19 cellular contexts compared by ENCODE assay signal in the genomic region with DNA sequence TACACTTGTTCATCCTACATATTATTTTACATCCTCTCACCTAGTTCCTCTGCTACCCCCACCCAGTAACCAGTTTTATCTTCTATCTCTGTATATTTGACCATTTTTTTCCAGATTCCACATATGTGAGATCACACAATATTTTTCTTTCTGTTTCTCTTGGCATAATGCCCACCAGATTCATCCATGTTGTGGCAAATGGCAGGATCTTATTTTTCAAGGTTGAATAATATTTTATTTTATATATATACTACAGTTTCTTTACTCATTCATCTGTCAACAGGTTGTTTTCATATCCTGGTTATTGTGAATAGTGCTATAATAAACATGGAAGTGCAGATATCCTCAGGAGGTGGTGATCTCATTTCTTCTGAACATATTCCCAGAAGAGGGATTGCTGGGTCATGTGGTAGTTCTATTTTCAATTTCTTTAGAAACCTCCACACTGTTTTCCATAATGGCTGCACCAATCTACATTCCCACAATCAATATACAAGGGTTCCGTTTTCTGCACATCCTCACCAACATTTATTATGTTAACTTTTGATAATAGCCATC. TPM values are rescaled to one million over a fixed set of nuclear protein-coding genes. Genes with fewer than 3 reads are reported as not detected.
DNase-seq lines count a peak whose midpoint lies in the region; ATAC-seq, FAIRE-seq and TF ChIP-seq lines count a peak whose summit lies in the region.
"Had no signal": no experiment of that assay in that cellular context is flagged by ENCODE, and none has a peak within 500 bp of the region (broad histone marks: within the 10 kb centered on the region; RNA-seq: fewer than 3 reads in every experiment).

No MANE protein-coding gene starts in this region.

- no peaks in the 10 kb centered on the region for H3K9me3 Mint-ChIP-seq in mesothelial cell of epicardium
- no peaks in the 10 kb centered on the region for H3K9me3 Mint-ChIP-seq in activated T-cell treated with anti-CD3 and anti-CD28 coated beads, Interleukin-2, amount 50 U/mL, for 72 hours
- H3K9me3 Mint-ChIP-seq: activated CD4-positive, alpha-beta memory T cell treated with anti-CD3 and anti-CD28 coated beads, Interleukin-2, amount 10 ng/mL, durations not matched to agents 7 days and 5 days; activated naive CD4-positive, alpha-beta T cell treated with anti-CD3 and anti-CD28 coated beads, Interleukin-2, amount 50 U/mL, for 24 hours; activated T-cell treated with anti-CD3 and anti-CD28 coated beads, Interleukin-2, amount 50 U/mL, for 24 hours had no signal

- H2AK5ac ChIP-seq in mesenchymal stem cell (ENCODE audit: low read length, severe bottlenecking), result no peak overlapping the region

- H3K4me2 ChIP-seq in mesenchymal stem cell (ENCODE audit: low read length, poor library complexity, severe bottlenecking), result no peak overlapping the region

- ATAC-seq in activated T-cell treated with anti-CD3 and anti-CD28 coated beads, Interleukin-2, amount 50 U/mL, for 72 hours (replicated peaks in 1 of 2), result no peak
- ATAC-seq: right cardiac atrium had no signal

- H2AFZ ChIP-seq in mesenchymal stem cell (ENCODE audit: low read depth, low read length), result no peak overlapping the region

- H2BK120ac ChIP-seq in mesenchymal stem cell (ENCODE audit: low read depth, low read length), result no peak overlapping the region

- no peaks in the 10 kb centered on the region for H3K9me3 ChIP-seq in mesenchymal stem cell (ENCODE audit: control insufficient read depth, low read length)

- no peaks in the 10 kb centered on the region for H3K4me1 Mint-ChIP-seq in mesothelial cell of epicardium
- H3K4me1 Mint-ChIP-seq in activated T-cell treated with anti-CD3 and anti-CD28 coated beads, Interleukin-2, amount 50 U/mL, for 72 hours (ENCODE audit: low read depth), result no peaks in the 10 kb centered on the region
- H3K4me1 Mint-ChIP-seq: activated CD4-positive, alpha-beta memory T cell treated with anti-CD3 and anti-CD28 coated beads, Interleukin-2, amount 10 ng/mL, durations not matched to agents 7 days and 5 days had no signal

- H3K23ac ChIP-seq in mesenchymal stem cell (ENCODE audit: low read length in 2 of 2), result no peak overlapping the region

- H4K91ac ChIP-seq in mesenchymal stem cell (ENCODE audit: low read length), result no peak overlapping the region

- H3K27me3 ChIP-seq in mesenchymal stem cell (ENCODE audit: control insufficient read depth in 1 of 2, insufficient read depth in 1 of 2, low read length in 2 of 2), result no peaks in the 10 kb centered on the region

- H3K14ac ChIP-seq in mesenchymal stem cell (ENCODE audit: low read length in 2 of 2), result no peak overlapping the region

- peaks cover 7% of the 10 kb centered on the region for H3K36me3 Mint-ChIP-seq in mesothelial cell of epicardium
- H3K36me3 Mint-ChIP-seq in activated T-cell treated with anti-CD3 and anti-CD28 coated beads, Interleukin-2, amount 50 U/mL, for 72 hours (ENCODE audit: insufficient read depth in 2 of 2), result peaks cover 2 to 14% of the 10 kb centered on the region in 2 donors

- no peak overlapping the region for H2BK15ac ChIP-seq in mesenchymal stem cell (ENCODE audit: low read depth, poor library complexity, severe bottlenecking)

- H3K4me3 Mint-ChIP-seq in mesothelial cell of epicardium, result no peak overlapping the region
- H3K4me3 Mint-ChIP-seq in activated T-cell treated with anti-CD3 and anti-CD28 coated beads, Interleukin-2, amount 50 U/mL, for 72 hours, result no peak overlapping the region
- H3K4me3 Mint-ChIP-seq: activated CD4-positive, alpha-beta memory T cell treated with anti-CD3 and anti-CD28 coated beads, Interleukin-2, amount 10 ng/mL, durations not matched to agents 7 days and 5 days; activated naive CD4-positive, alpha-beta T cell treated with anti-CD3 and anti-CD28 coated beads, Interleukin-2, amount 50 U/mL, for 24 hours; activated T-cell treated with anti-CD3 and anti-CD28 coated beads, Interleukin-2, amount 50 U/mL, for 24 hours had no signal

- FAIRE-seq in HTR-8/SVneo (lab: Jason Lieb, UNC), result no peak
- FAIRE-seq: G401.6 had no signal

- no peak for TF ChIP-seq CTCF in mesothelial cell of epicardium (IDR thresholded peaks at IDR 0.05; ENCODE audit: unreplicated experiment)

- DNase-seq in ELR (ENCODE audit: low read depth), result peak; percentile 57
- DNase-seq in M059J (ENCODE audit: low read depth), result peak; percentile 31
- peak; percentile 27 to 82 for DNase-seq in dermis microvascular lymphatic vessel endothelial cell (ENCODE audit: low read depth in 2 of 2)
- peak; percentile 44 for DNase-seq in mesenchymal stem cell
- DNase-seq in mesothelial cell of epicardium (ENCODE audit: low spot score in 2 of 2, unreplicated experiment in 2 of 2), result no peak
- DNase-seq in activated T-cell treated with anti-CD3 and anti-CD28 coated beads, Interleukin-2, amount 50 U/mL, for 72 hours, result no peak
- no peak for DNase-seq in HTR-8/SVneo (ENCODE audit: insufficient read length, low spot score)
- DNase-seq in NOMO-1 treated with DMSO at 0.1 percent for 48 hours (lab: John Stamatoyannopoulos, UW; ENCODE audit: unreplicated experiment), result no peak
- DNase-seq: activated CD4-positive, alpha-beta memory T cell treated with anti-CD3 and anti-CD28 coated beads, Interleukin-2, amount 10 ng/mL, durations not matched to agents 7 days and 5 days; activated T-cell treated with anti-CD3 and anti-CD28 coated beads, Interleukin-2, amount 50 U/mL, for 24 hours; GOT3; KBM-7; NCI-H345; right cardiac atrium; Right ventricle myocardium superior; substantia nigra had no signal

- no peaks in the 10 kb centered on the region for H3K27me3 Mint-ChIP-seq in mesothelial cell of epicardium (ENCODE audit: low read depth)
- H3K27me3 Mint-ChIP-seq in activated T-cell treated with anti-CD3 and anti-CD28 coated beads, Interleukin-2, amount 50 U/mL, for 72 hours (ENCODE audit: low read depth), result no peaks in the 10 kb centered on the region
- H3K27me3 Mint-ChIP-seq: activated CD4-positive, alpha-beta memory T cell treated with anti-CD3 and anti-CD28 coated beads, Interleukin-2, amount 10 ng/mL, durations not matched to agents 7 days and 5 days; activated naive CD4-positive, alpha-beta T cell treated with anti-CD3 and anti-CD28 coated beads, Interleukin-2, amount 50 U/mL, for 24 hours; activated T-cell treated with anti-CD3 and anti-CD28 coated beads, Interleukin-2, amount 50 U/mL, for 24 hours had no signal

- H2BK12ac ChIP-seq in mesenchymal stem cell (ENCODE audit: low read length in 2 of 2), result no peak overlapping the region

- H4K8ac ChIP-seq in mesenchymal stem cell (ENCODE audit: low read length), result no peak overlapping the region

- no peak overlapping the region for H2BK5ac ChIP-seq in mesenchymal stem cell (ENCODE audit: low read depth, low read length, poor library complexity, severe bottlenecking)

- WGBS in mesenchymal stem cell, result no CpG with 5 or more reads among the region's 1 CpG

- H3K27ac Mint-ChIP-seq in mesothelial cell of epicardium, result no peak overlapping the region
- no peak overlapping the region for H3K27ac Mint-ChIP-seq in activated T-cell treated with anti-CD3 and anti-CD28 coated beads, Interleukin-2, amount 50 U/mL, for 72 hours
- H3K27ac Mint-ChIP-seq: activated CD4-positive, alpha-beta memory T cell treated with anti-CD3 and anti-CD28 coated beads, Interleukin-2, amount 10 ng/mL, durations not matched to agents 7 days and 5 days; activated naive CD4-positive, alpha-beta T cell treated with anti-CD3 and anti-CD28 coated beads, Interleukin-2, amount 50 U/mL, for 24 hours; activated T-cell treated with anti-CD3 and anti-CD28 coated beads, Interleukin-2, amount 50 U/mL, for 24 hours had no signal

- H3K4ac ChIP-seq in mesenchymal stem cell (ENCODE audit: low read depth in 1 of 2, low read length in 2 of 2), result no peak overlapping the region

- peaks cover 5% of the 10 kb centered on the region for H3K79me1 ChIP-seq in mesenchymal stem cell (replicated peaks; ENCODE audit: low read length, poor library complexity, severe bottlenecking)

- H3K27ac ChIP-seq in mesenchymal stem cell (ENCODE audit: low read length, poor library complexity, severe bottlenecking), result no peak overlapping the region
- H3K27ac ChIP-seq: VCaP had no signal

- peaks cover 3 to 11% of the 10 kb centered on the region in 2 experiments for H3K36me3 ChIP-seq in mesenchymal stem cell (ENCODE audit: control insufficient read depth in 1 of 2, insufficient read depth in 2 of 2, low read depth in 1 of 2, low read length in 2 of 2)

- no peaks in the 10 kb centered on the region for H3K4me1 ChIP-seq in mesenchymal stem cell (ENCODE audit: control insufficient read depth, insufficient read depth, low read depth, low read length)

- H3K4me3 ChIP-seq in mesenchymal stem cell (ENCODE audit: insufficient read depth in 1 of 2, low read depth in 1 of 2, low read length in 2 of 2), result no peak overlapping the region

- H3K9ac ChIP-seq in mesenchymal stem cell (ENCODE audit: low read length), result no peak overlapping the region

- H3K18ac ChIP-seq in mesenchymal stem cell (ENCODE audit: low read depth in 1 of 2, low read length in 2 of 2), result no peak overlapping the region

RNA-seq across cellular contexts. Expression of a gene that starts 48.2 kb away (rescaled TPM):
- 0.96 and 2.6 TPM in 2 replicates for total RNA-seq in M059J (2014; rRNA removed; shearing (Covaris generic))
- total RNA-seq in dermis microvascular lymphatic vessel endothelial cell (5.0 and 5.4 TPM in 2 replicates), mesothelial cell of epicardium (7.6 to 8.8 TPM (median 8.3 TPM) in 3 replicates)
- 1.2 TPM for polyA plus RNA-seq in mesenchymal stem cell (2013, experiment 1 of 2)
- polyA plus RNA-seq in mesenchymal stem cell (2013, experiment 2 of 2), result 1.8 TPM
- total RNA-seq in activated T-cell treated with anti-CD3 and anti-CD28 coated beads, Interleukin-2, amount 50 U/mL, for 72 hours, result 1 to 10 TPM; 4.4 to 4.6 TPM

RNA-seq across cellular contexts. Expression of a gene that starts 57.8 kb away (rescaled TPM):
- 165 and 205 TPM in 2 replicates for total RNA-seq in M059J (2014; rRNA removed; shearing (Covaris generic))
- 190 and 250 TPM in 2 replicates for total RNA-seq in dermis microvascular lymphatic vessel endothelial cell
- polyA plus RNA-seq in mesenchymal stem cell (2013, experiment 1 of 2), result 381 TPM
- polyA plus RNA-seq in mesenchymal stem cell (2013, experiment 2 of 2), result 357 TPM
- 284 to 308 TPM (median 303 TPM) in 3 replicates for total RNA-seq in mesothelial cell of epicardium
- 100 to 1,000 TPM; 103 to 106 TPM for total RNA-seq in activated T-cell treated with anti-CD3 and anti-CD28 coated beads, Interleukin-2, amount 50 U/mL, for 72 hours

Comparison
In these comparisons a context has a peak if more than half of its experiments do, and no peak if none do; other contexts are left out.
1. DNase-seq: peak in ELR (single experiment), M059J (single experiment), dermis microvascular lymphatic vessel endothelial cell (2 of 2) and mesenchymal stem cell (single experiment); none in mesothelial cell of epicardium (0 of 2), activated T-cell treated with anti-CD3 and anti-CD28 coated beads, Interleukin-2, amount 50 U/mL, for 72 hours (0 of 2), HTR-8/SVneo (single experiment) and NOMO-1 treated with DMSO at 0.1 percent for 48 hours (single experiment).